ENCODE assay signal across 1 cellular context in the genomic region with DNA sequence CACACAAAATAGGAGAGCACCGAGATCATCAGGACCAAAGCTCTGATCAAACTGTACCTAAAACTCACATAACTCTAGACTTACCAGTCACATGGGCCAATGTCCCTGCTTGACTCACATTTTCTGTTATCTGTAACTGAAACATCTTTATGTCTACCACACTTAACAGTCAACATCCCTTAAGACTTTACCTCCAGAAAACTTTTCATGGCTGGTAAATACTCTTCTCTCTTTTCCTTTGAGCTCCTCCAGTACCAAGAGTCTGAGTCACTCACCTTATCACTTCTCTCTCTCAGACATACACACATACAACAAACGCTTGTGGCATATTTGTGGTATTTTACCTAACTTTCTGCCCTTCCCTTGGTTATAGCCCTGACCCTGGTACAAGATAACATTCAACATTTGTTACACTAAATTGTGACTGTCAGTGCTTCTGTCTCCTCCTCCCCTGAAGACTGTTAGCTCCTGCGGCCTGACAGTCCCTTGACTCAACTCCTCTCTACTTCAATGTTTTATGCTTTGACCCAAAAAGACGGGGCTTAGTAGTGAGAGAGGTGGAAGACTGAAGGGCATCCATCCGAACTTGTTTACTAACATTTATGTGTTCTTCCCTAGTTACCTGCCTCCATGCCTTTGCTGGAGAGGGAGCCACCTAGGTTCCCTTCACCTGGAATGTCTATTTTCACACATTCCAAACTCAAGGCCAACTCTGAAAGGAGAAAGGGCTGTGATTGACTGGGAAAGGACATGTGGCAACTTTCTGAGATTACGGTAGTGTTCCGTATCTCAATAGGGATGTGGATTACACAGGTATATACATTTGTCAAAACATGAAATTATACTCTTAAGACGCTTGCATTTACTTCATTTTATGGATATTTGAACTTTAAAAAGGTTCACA.
TF ChIP-seq lines count a peak whose summit lies in the region.

No MANE protein-coding gene starts in this region.

TF ChIP-seq in GM12878, 131 proteins besides CTCF, POLR2A, EP300 and RAD21:
- TF ChIP-seq SUPT20H (IDR thresholded peaks at IDR 0.05; ENCODE audit: borderline replicate concordance, control insufficient read depth, low read depth, low read length) (no peak), MTA2 (IDR thresholded peaks at IDR 0.05; ENCODE audit: low read depth) (no peak), POU2F2 (IDR thresholded peaks at IDR 0.05; ENCODE audit: borderline replicate concordance, low read depth, low read length) (no peak), YBX1 (IDR thresholded peaks at IDR 0.05) (no peak), ZNF274 (IDR thresholded peaks at IDR 0.05; ENCODE audit: insufficient read depth, insufficient read length) (no peak), HDAC6 (IDR thresholded peaks at IDR 0.05; ENCODE audit: unreplicated experiment) (no peak), SUZ12 (IDR thresholded peaks at IDR 0.05; ENCODE audit: unreplicated experiment) (no peak), TCF7 (IDR thresholded peaks at IDR 0.05; ENCODE audit: borderline replicate concordance) (no peak), FOXM1 (IDR thresholded peaks at IDR 0.05; ENCODE audit: low read depth, low read length) (no peak), GATAD2B (conservative IDR thresholded peaks at IDR 0.05; ENCODE audit: low read depth) (no peak), BACH1 (IDR thresholded peaks at IDR 0.05; ENCODE audit: borderline replicate concordance) (no peak), STAT1 (conservative IDR thresholded peaks at IDR 0.05) (no peak), WRNIP1 (IDR thresholded peaks at IDR 0.05; ENCODE audit: borderline replicate concordance, low read depth, low read length) (no peak)
- TF ChIP-seq, protein P1, sequence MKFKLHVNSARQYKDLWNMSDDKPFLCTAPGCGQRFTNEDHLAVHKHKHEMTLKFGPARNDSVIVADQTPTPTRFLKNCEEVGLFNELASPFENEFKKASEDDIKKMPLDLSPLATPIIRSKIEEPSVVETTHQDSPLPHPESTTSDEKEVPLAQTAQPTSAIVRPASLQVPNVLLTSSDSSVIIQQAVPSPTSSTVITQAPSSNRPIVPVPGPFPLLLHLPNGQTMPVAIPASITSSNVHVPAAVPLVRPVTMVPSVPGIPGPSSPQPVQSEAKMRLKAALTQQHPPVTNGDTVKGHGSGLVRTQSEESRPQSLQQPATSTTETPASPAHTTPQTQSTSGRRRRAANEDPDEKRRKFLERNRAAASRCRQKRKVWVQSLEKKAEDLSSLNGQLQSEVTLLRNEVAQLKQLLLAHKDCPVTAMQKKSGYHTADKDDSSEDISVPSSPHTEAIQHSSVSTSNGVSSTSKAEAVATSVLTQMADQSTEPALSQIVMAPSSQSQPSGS (IDR thresholded peaks at IDR 0.05; ENCODE audit: low read length): no peak
- TF ChIP-seq, protein P2, sequence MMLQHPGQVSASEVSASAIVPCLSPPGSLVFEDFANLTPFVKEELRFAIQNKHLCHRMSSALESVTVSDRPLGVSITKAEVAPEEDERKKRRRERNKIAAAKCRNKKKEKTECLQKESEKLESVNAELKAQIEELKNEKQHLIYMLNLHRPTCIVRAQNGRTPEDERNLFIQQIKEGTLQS (IDR thresholded peaks at IDR 0.05; ENCODE audit: borderline replicate concordance, extremely low read depth, low read depth, low read length): no peak
- TF ChIP-seq, protein P3, sequence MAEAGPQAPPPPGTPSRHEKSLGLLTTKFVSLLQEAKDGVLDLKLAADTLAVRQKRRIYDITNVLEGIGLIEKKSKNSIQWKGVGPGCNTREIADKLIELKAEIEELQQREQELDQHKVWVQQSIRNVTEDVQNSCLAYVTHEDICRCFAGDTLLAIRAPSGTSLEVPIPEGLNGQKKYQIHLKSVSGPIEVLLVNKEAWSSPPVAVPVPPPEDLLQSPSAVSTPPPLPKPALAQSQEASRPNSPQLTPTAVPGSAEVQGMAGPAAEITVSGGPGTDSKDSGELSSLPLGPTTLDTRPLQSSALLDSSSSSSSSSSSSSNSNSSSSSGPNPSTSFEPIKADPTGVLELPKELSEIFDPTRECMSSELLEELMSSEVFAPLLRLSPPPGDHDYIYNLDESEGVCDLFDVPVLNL (IDR thresholded peaks at IDR 0.05; ENCODE audit: low read depth, low read length): no peak
- TF ChIP-seq, protein P4, sequence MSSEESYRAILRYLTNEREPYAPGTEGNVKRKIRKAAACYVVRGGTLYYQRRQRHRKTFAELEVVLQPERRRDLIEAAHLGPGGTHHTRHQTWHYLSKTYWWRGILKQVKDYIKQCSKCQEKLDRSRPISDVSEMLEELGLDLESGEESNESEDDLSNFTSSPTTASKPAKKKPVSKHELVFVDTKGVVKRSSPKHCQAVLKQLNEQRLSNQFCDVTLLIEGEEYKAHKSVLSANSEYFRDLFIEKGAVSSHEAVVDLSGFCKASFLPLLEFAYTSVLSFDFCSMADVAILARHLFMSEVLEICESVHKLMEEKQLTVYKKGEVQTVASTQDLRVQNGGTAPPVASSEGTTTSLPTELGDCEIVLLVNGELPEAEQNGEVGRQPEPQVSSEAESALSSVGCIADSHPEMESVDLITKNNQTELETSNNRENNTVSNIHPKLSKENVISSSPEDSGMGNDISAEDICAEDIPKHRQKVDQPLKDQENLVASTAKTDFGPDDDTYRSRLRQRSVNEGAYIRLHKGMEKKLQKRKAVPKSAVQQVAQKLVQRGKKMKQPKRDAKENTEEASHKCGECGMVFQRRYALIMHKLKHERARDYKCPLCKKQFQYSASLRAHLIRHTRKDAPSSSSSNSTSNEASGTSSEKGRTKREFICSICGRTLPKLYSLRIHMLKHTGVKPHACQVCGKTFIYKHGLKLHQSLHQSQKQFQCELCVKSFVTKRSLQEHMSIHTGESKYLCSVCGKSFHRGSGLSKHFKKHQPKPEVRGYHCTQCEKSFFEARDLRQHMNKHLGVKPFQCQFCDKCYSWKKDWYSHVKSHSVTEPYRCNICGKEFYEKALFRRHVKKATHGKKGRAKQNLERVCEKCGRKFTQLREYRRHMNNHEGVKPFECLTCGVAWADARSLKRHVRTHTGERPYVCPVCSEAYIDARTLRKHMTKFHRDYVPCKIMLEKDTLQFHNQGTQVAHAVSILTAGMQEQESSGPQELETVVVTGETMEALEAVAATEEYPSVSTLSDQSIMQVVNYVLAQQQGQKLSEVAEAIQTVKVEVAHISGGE (CRISPR knock-in tag; IDR thresholded peaks at IDR 0.05): no peak
- TF ChIP-seq, protein P5, sequence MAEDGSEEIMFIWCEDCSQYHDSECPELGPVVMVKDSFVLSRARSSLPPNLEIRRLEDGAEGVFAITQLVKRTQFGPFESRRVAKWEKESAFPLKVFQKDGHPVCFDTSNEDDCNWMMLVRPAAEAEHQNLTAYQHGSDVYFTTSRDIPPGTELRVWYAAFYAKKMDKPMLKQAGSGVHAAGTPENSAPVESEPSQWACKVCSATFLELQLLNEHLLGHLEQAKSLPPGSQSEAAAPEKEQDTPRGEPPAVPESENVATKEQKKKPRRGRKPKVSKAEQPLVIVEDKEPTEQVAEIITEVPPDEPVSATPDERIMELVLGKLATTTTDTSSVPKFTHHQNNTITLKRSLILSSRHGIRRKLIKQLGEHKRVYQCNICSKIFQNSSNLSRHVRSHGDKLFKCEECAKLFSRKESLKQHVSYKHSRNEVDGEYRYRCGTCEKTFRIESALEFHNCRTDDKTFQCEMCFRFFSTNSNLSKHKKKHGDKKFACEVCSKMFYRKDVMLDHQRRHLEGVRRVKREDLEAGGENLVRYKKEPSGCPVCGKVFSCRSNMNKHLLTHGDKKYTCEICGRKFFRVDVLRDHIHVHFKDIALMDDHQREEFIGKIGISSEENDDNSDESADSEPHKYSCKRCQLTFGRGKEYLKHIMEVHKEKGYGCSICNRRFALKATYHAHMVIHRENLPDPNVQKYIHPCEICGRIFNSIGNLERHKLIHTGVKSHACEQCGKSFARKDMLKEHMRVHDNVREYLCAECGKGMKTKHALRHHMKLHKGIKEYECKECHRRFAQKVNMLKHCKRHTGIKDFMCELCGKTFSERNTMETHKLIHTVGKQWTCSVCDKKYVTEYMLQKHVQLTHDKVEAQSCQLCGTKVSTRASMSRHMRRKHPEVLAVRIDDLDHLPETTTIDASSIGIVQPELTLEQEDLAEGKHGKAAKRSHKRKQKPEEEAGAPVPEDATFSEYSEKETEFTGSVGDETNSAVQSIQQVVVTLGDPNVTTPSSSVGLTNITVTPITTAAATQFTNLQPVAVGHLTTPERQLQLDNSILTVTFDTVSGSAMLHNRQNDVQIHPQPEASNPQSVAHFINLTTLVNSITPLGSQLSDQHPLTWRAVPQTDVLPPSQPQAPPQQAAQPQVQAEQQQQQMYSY (CRISPR knock-in tag; IDR thresholded peaks at IDR 0.05): no peak
